28 cellular contexts compared by ENCODE assay signal in the genomic region with DNA sequence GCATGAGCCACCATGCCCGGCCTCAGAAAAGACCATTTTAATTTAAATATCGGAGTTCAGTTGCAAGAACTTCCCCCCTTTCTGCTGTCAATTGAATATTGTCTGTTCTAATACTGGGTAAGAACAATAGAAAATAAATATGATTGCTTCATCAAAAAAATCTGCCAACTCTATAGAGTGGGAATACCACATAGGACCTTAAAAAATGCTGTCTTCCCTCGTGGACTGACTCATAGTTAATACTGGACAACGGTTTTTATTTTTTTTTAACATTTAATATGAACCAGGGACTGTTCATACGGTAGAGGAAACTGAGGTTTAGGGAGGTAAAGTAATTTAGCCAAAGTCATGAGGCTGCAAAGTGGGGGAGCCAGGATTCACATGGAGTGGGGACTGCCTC. TPM values are rescaled to one million over a fixed set of nuclear protein-coding genes. Genes with fewer than 3 reads are reported as not detected.
DNase-seq lines count a peak whose midpoint lies in the region; ATAC-seq, FAIRE-seq and TF ChIP-seq lines count a peak whose summit lies in the region.
"Had no signal": no experiment of that assay in that cellular context is flagged by ENCODE, and none has a peak within 500 bp of the region (broad histone marks: within the 10 kb centered on the region; RNA-seq: fewer than 3 reads in every experiment).

No MANE protein-coding gene starts in this region.

- peak overlapping the region; percentile 71 for H3K27ac ChIP-seq in psoas muscle
- H3K27ac ChIP-seq in kidney (ENCODE audit: low read depth in 2 of 2, low read length in 2 of 2), result no peak overlapping the region
- H3K27ac ChIP-seq: A549, HL-60, RWPE1, SK-N-MC had no signal

- no peak overlapping the region for H3K9ac ChIP-seq in kidney (ENCODE audit: low read length in 2 of 2)

- in situ Hi-C loops in HAP-1 (cut with MboI; ENCODE audit: low sequenced_read_pairs), result no loop called here

- ATAC-seq in psoas muscle, result no peak
- no peak for ATAC-seq in Right ventricle myocardium superior (ENCODE audit: poor library complexity)
- ATAC-seq: A549, GM12878 had no signal

- H3K9me3 ChIP-seq in psoas muscle (no peaks in the 10 kb centered on the region), HAP-1 (no peaks in the 10 kb centered on the region), kidney (ENCODE audit: control insufficient read depth in 1 of 2, low read length in 2 of 2) (no peaks in the 10 kb centered on the region)
- H3K9me3 ChIP-seq: A549 had no signal

- H3K4me1 ChIP-seq in psoas muscle (peaks cover 89% of the 10 kb centered on the region), HAP-1 (peaks cover 8% of the 10 kb centered on the region), kidney (ENCODE audit: control insufficient read depth in 1 of 2, insufficient read depth in 1 of 2, low read depth in 1 of 2, low read length in 2 of 2) (peaks cover 26 to 38% of the 10 kb centered on the region in 2 donors)
- H3K4me1 ChIP-seq: A549 had no signal

- intact Hi-C loops in psoas muscle (cut with DNase I), result no loop called here
- intact Hi-C loops in kidney (cut with DNase I), result no loop called here
- intact Hi-C loops in Right ventricle myocardium superior (cut with DNase I), result no loop called here

- DNase-seq in HCEC 1CT (peak; percentile 54), fibroblast of mammary gland (ENCODE audit: low read depth) (peak; percentile 69), psoas muscle (no peak), HAP-1 (ENCODE audit: low spot score in 2 of 2) (no peak), kidney (no peak), Right ventricle myocardium superior (no peak), RKO (ENCODE audit: low spot score) (no peak)
- DNase-seq: C1 segment of cervical spinal cord; CD4-positive, alpha-beta memory T cell; COR-L47; DMS53; GDM1; H7; HFFc6; NCI-H1092; NCI-H1417 treated with DMSO at 0.1 percent for 48 hours; NCI-H1694 treated with DMSO at 0.1 percent for 48 hours; NCI-H2081; NCI-H226; NCI-H510A; NCI-H69; SIG-M5; SW 1271 had no signal

- H3K4me3 ChIP-seq in fibroblast of mammary gland (ENCODE audit: control insufficient read depth, low read depth, low read length) (no peak overlapping the region), psoas muscle (no peak overlapping the region), HAP-1 (no peak overlapping the region), kidney (ENCODE audit: low read length in 2 of 2) (no peak overlapping the region)
- H3K4me3 ChIP-seq: A549, GM12878, SK-N-MC had no signal

- H3K27me3 ChIP-seq in psoas muscle (ENCODE audit: insufficient read depth in 3 of 3, low read length in 2 of 3) (no peaks in the 10 kb centered on the region), HAP-1 (ENCODE audit: low read depth) (no peaks in the 10 kb centered on the region)

- FAIRE-seq in kidney (lab: Jason Lieb, UNC), result no peak
- FAIRE-seq: A549, GM12878 had no signal

- TF ChIP-seq CTCF in fibroblast of mammary gland (conservative IDR thresholded peaks at IDR 0.05; ENCODE audit: control insufficient read depth, insufficient read depth, low read depth, low read length) (no peak), psoas muscle (IDR thresholded peaks at IDR 0.05) (no peak), kidney (IDR thresholded peaks at IDR 0.05; ENCODE audit: borderline replicate concordance, extremely low read depth, insufficient read depth) (no peak)

- WGBS in psoas muscle, 3 donors, result 93 to 96% (median 96%) methylated on average over 5 of the region's 5 CpGs

- H3K36me3 ChIP-seq in psoas muscle (ENCODE audit: insufficient read depth in 1 of 2, low read depth in 1 of 2), result no peaks in the 10 kb centered on the region
- peaks cover 3% of the 10 kb centered on the region; the same call in 1 of the 2 replicates for H3K36me3 ChIP-seq in HAP-1 (replicated peaks)
- H3K36me3 ChIP-seq in kidney (ENCODE audit: control insufficient read depth in 1 of 2, insufficient read depth in 2 of 2, low read length in 2 of 2), result no peaks in the 10 kb centered on the region

RNA-seq across cellular contexts. Expression of a gene that starts 9.7 kb away (rescaled TPM):
- 100 to 1,000 TPM in 1 of 4 donors, 10 to 100 TPM in 3; 16.3 to 102 (median 24.6) TPM for total RNA-seq in psoas muscle
- 1 to 10 TPM; 2.0 to 6.1 (median 2.5) TPM for polyA plus RNA-seq in psoas muscle
- total RNA-seq in kidney, result 47.0 TPM
- 1.8 TPM for polyA plus RNA-seq in kidney (ENCODE audit: insufficient read depth, low read depth, low replicate concordance)
- total RNA-seq in Right ventricle myocardium superior, result 21.2 TPM

Comparison
In these comparisons a context has a peak if more than half of its experiments do, and no peak if none do; other contexts are left out.
1. DNase-seq: peak in HCEC 1CT (single experiment) and fibroblast of mammary gland (single experiment); none in psoas muscle (0 of 2), HAP-1 (0 of 2), kidney (single experiment), Right ventricle myocardium superior (single experiment) and RKO (single experiment).